ENCODE assay signal across 8 cellular contexts in the genomic region with DNA sequence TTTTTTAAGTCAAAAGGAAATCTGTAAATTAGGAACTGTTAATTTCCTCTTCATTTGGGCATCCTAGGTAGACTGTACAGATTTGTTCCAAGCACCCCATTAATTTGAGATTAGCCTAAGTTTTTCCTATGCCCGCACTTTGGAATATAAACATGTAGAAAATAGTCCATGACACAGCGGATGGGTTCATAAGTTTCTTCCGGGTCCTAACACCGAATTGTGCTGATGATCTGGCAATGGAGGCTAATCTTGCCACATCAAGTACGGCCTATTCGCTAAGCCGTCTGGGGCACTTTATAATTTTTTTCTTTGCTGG. TPM values are rescaled to one million over a fixed set of nuclear protein-coding genes. Genes with fewer than 3 reads are reported as not detected.
A peak's percentile ranks its signal among the peaks of the same experiment; 100 is the strongest.
DNase-seq lines count a peak whose midpoint lies in the region; ATAC-seq and TF ChIP-seq lines count a peak whose summit lies in the region.

No MANE protein-coding gene starts in this region.

- peak overlapping the region; percentile 97 for H3K9ac ChIP-seq in mammary epithelial cell (ENCODE audit: insufficient read depth, low read length)

- TF ChIP-seq CTCF in GM12865 (IDR thresholded peaks at IDR 0.05; ENCODE audit: insufficient read depth, low read depth, low read length, missing control alignments) (no peak), mammary epithelial cell (conservative IDR thresholded peaks at IDR 0.05 in 1 of 2, IDR thresholded peaks at IDR 0.05 in 1 of 2; ENCODE audit: extremely low read depth in 1 of 2, insufficient read depth in 1 of 2, low read depth in 1 of 2, low read length in 2 of 2) (no peak), mucosa of descending colon (IDR thresholded peaks at IDR 0.05) (no peak)

- no peaks in the 10 kb centered on the region for H3K27me3 ChIP-seq in mammary epithelial cell (ENCODE audit: insufficient read depth, low read length)

- DNase-seq in GM12865 (ENCODE audit: low read depth): no peak
- no peak for DNase-seq in mammary epithelial cell
- DNase-seq in mucosa of descending colon: no peak
- DNase-seq in DMS79 treated with DMSO at 0.1 percent for 48 hours (lab: John Stamatoyannopoulos, UW): no peak
- no peak for DNase-seq in LoVo (ENCODE audit: low spot score)
- DNase-seq in NCI-H1105 treated with DMSO at 0.1 percent for 48 hours (lab: John Stamatoyannopoulos, UW): no peak
- no peak for DNase-seq in stimulated activated CD4-positive, alpha-beta T cell treated with anti-CD3 and anti-CD28 coated beads, Interleukin-1b, Interleukin-23, amount 100 ng/mL, for 48 hours

- CTCF ChIA-PET in mammary epithelial cell (lab: Charles Lee; ENCODE audit: low non-redundant PET): no interaction called here

- dilution Hi-C loops in mammary epithelial cell (cut with HindIII; ENCODE audit: low sequenced_read_pairs): no loop called here

- no peaks in the 10 kb centered on the region for H4K20me1 ChIP-seq in mammary epithelial cell (ENCODE audit: insufficient read depth, low read length)

- H3K4me2 ChIP-seq in mammary epithelial cell (ENCODE audit: insufficient read depth, low read depth, low read length): peak overlapping the region; percentile 99

- WGBS in mammary epithelial cell (ENCODE audit: low coverage, missing lambda C conversion rate): 0% methylated on average over 7 of the region's 7 CpGs

- H2AFZ ChIP-seq in mammary epithelial cell (ENCODE audit: low read depth, low read length): peak overlapping the region; percentile 99

- H3K9me3 ChIP-seq in mammary epithelial cell (replicated peaks; ENCODE audit: insufficient read depth, low read length): no peaks in the 10 kb centered on the region
- H3K9me3 ChIP-seq in mucosa of descending colon: no peaks in the 10 kb centered on the region

- H3K4me3 ChIP-seq in GM12865 (ENCODE audit: low read depth, low read length): peak overlapping the region; percentile 72
- peak overlapping the region; percentile 88 to 98 (median 97) for H3K4me3 ChIP-seq in mammary epithelial cell (replicated peaks in 1 of 3; ENCODE audit: insufficient read depth in 1 of 3, low read depth in 2 of 3, low read length in 3 of 3)
- no peak overlapping the region for H3K4me3 ChIP-seq in mucosa of descending colon

- in situ Hi-C loops in mammary epithelial cell (cut with MboI; ENCODE audit: low sequenced_read_pairs in 2 of 2): loop anchor here in 1 of 2 donors (10.0 kb wide), 1 partner anchor 59 kb away; no protein-coding TSS in a partner anchor

- intact Hi-C loops in mammary epithelial cell (cut with micrococcal nuclease) (loop anchor here (2.0 kb wide), 1 partner anchor 61 kb away; no protein-coding TSS in a partner anchor), mucosa of descending colon (cut with DNase I, micrococcal nuclease) (no loop called here)

- ATAC-seq in HG03432 (IDR thresholded peaks at IDR 0.05; ENCODE audit: unreplicated experiment) (peak; percentile 4), mucosa of descending colon (peak; percentile 2)

- peaks cover 38% of the 10 kb centered on the region for H3K79me2 ChIP-seq in mammary epithelial cell (ENCODE audit: insufficient read depth, low read length)

- peak overlapping the region; percentile 98 for H3K27ac ChIP-seq in mammary epithelial cell (ENCODE audit: insufficient read depth, low read depth, low read length)

- TSS peak; percentile 96 for BruUV-seq in mammary epithelial cell (replicated peaks; lab: Mats Ljungman, UMichigan)

- no peaks in the 10 kb centered on the region for H3K4me1 ChIP-seq in mammary epithelial cell (ENCODE audit: insufficient read depth, low read length)
- H3K4me1 ChIP-seq in mucosa of descending colon (ENCODE audit: low read depth): peaks cover 6% of the 10 kb centered on the region

- H3K36me3 ChIP-seq in mammary epithelial cell (ENCODE audit: insufficient read depth, low read length): no peaks in the 10 kb centered on the region
- no peaks in the 10 kb centered on the region for H3K36me3 ChIP-seq in mucosa of descending colon (ENCODE audit: low read depth)

RNA-seq across cellular contexts. Expression of a gene that starts 1.2 kb away (rescaled TPM):
- 100 to 1,000 TPM in 1 of 2 donors, 10 to 100 TPM in 1; 93.0 to 134 TPM for total RNA-seq in mammary epithelial cell
- polyA plus RNA-seq in mammary epithelial cell: 19.3 TPM
- 427 TPM for polyA minus RNA-seq in mammary epithelial cell
- total RNA-seq in mucosa of descending colon: 10 to 100 TPM; 72.1 to 88.9 (median 86.3) TPM
